In genomic region chr21:37365657-37366487, GRCh38 we compare ENCODE assay signal across 8 cellular contexts. TPM values are rescaled to one million over a fixed set of nuclear protein-coding genes. Genes with fewer than 3 reads are reported as not detected.
DNase-seq lines count a peak whose midpoint lies in the region; ATAC-seq and TF ChIP-seq lines count a peak whose summit lies in the region.

No MANE protein-coding gene starts in this region.

- H3K27me3 ChIP-seq in duodenal mucosa (ENCODE audit: control insufficient read depth in 1 of 2, insufficient read depth in 2 of 2, low read length in 2 of 2) (no peaks in the 10 kb centered on the region), lower lobe of right lung (ENCODE audit: low read depth) (no peaks in the 10 kb centered on the region)

- H3K4me3 Mint-ChIP-seq in activated CD4-positive, alpha-beta T cell treated with anti-CD3 and anti-CD28 coated beads, Interleukin-2, amount 10 ng/mL, durations not matched to agents 24 days and 14 days = peak overlapping the region; percentile 99

- TF ChIP-seq CTCF in lower lobe of right lung (IDR thresholded peaks at IDR 0.05) = no peak

- peak; percentile 39 for ATAC-seq in HG02763 (IDR thresholded peaks at IDR 0.05; ENCODE audit: unreplicated experiment)
- ATAC-seq in lower lobe of right lung = peak; percentile 62 to 64

- H3K27me3 Mint-ChIP-seq in activated CD4-positive, alpha-beta T cell treated with anti-CD3 and anti-CD28 coated beads, Interleukin-2, amount 10 ng/mL, durations not matched to agents 24 days and 14 days = peaks cover 3% of the 10 kb centered on the region

- H3K36me3 ChIP-seq in duodenal mucosa (ENCODE audit: control insufficient read depth in 1 of 2, insufficient read depth in 2 of 2, low read length in 2 of 2) (no peaks in the 10 kb centered on the region), lower lobe of right lung (no peaks in the 10 kb centered on the region)

- peak overlapping the region; percentile 100 for H3K27ac Mint-ChIP-seq in activated CD4-positive, alpha-beta T cell treated with anti-CD3 and anti-CD28 coated beads, Interleukin-2, amount 10 ng/mL, durations not matched to agents 24 days and 14 days

- H3K9me3 Mint-ChIP-seq in activated CD4-positive, alpha-beta T cell treated with anti-CD3 and anti-CD28 coated beads, Interleukin-2, amount 10 ng/mL, durations not matched to agents 24 days and 14 days = peaks cover 4% of the 10 kb centered on the region

- peak; percentile 50 for DNase-seq in NCI-H510A treated with DMSO at 0.1 percent for 48 hours (lab: John Stamatoyannopoulos, UW)
- DNase-seq in NCI-H510A (lab: John Stamatoyannopoulos, UW) = no peak
- peak; percentile 45 for DNase-seq in NCI-H1694 (lab: John Stamatoyannopoulos, UW)
- DNase-seq in activated CD4-positive, alpha-beta T cell treated with anti-CD3 and anti-CD28 coated beads, Interleukin-2, amount 10 ng/mL, durations not matched to agents 24 days and 14 days = peak; percentile 90
- DNase-seq in lower lobe of right lung = peak; percentile 84
- peak in 2 of 3 experiments; percentile 38 to 57 for DNase-seq in stimulated activated CD4-positive, alpha-beta T cell treated with anti-CD3 and anti-CD28 coated beads, TNF-alpha, amount 100 ng/mL, for 4 hours (ENCODE audit: low read depth in 3 of 3)

- H3K27ac ChIP-seq in duodenal mucosa (ENCODE audit: low read depth, low read length) = peak overlapping the region; percentile 98
- peak overlapping the region; percentile 99 for H3K27ac ChIP-seq in lower lobe of right lung

- peak overlapping the region; percentile 92 to 96 for H3K9ac ChIP-seq in duodenal mucosa (ENCODE audit: low read depth in 1 of 2, low read length in 2 of 2)

- H3K36me3 Mint-ChIP-seq in activated CD4-positive, alpha-beta T cell treated with anti-CD3 and anti-CD28 coated beads, Interleukin-2, amount 10 ng/mL, durations not matched to agents 24 days and 14 days (ENCODE audit: low read depth) = peaks cover 9% of the 10 kb centered on the region

- intact Hi-C loops in activated CD4-positive, alpha-beta T cell treated with anti-CD3 and anti-CD28 coated beads, Interleukin-2, amount 10 ng/mL, durations not matched to agents 24 days and 14 days (cut with micrococcal nuclease) = loop anchor here (1.0 to 5.0 kb wide), 5 partner anchors 99 to 379 kb away; partner anchors contain the start of genes PIGP, TTC3 and VPS26C
- intact Hi-C loops in lower lobe of right lung (cut with DNase I) = no loop called here

- peak overlapping the region; percentile 86 to 89 for H3K4me3 ChIP-seq in duodenal mucosa (ENCODE audit: low read depth in 1 of 2, low read length in 2 of 2)
- peak overlapping the region; percentile 88 for H3K4me3 ChIP-seq in lower lobe of right lung

- H3K9me3 ChIP-seq in duodenal mucosa (ENCODE audit: control insufficient read depth in 1 of 2, low read length in 2 of 2) = no peaks in the 10 kb centered on the region
- H3K9me3 ChIP-seq in lower lobe of right lung = no peaks in the 10 kb centered on the region

- H3K4me1 ChIP-seq in duodenal mucosa (ENCODE audit: control insufficient read depth in 1 of 2, insufficient read depth in 2 of 2, low read length in 2 of 2) (peaks cover 27 to 28% of the 10 kb centered on the region in 2 donors), lower lobe of right lung (peaks cover 36% of the 10 kb centered on the region)

- H3K4me1 Mint-ChIP-seq in activated CD4-positive, alpha-beta T cell treated with anti-CD3 and anti-CD28 coated beads, Interleukin-2, amount 10 ng/mL, durations not matched to agents 24 days and 14 days = peaks cover 34% of the 10 kb centered on the region

RNA-seq across cellular contexts. Expression of gene DYRK1A, which starts 0.7 kb away (rescaled TPM):
- 60.9 and 64.9 TPM in 2 replicates for total RNA-seq in activated CD4-positive, alpha-beta T cell treated with anti-CD3 and anti-CD28 coated beads, Interleukin-2, amount 10 ng/mL, durations not matched to agents 24 days and 14 days
- total RNA-seq in lower lobe of right lung = 67.7 TPM
